1 cellular context compared by ENCODE assay signal in genomic region chr7:26156454-26157365, GRCh38.
TF ChIP-seq lines count a peak whose summit lies in the region.

No MANE protein-coding gene starts in this region.

TF ChIP-seq in HepG2, 621 proteins besides CTCF, POLR2A, EP300 and RAD21:
- TF ChIP-seq RELA (CRISPR knock-in tag; IDR thresholded peaks at IDR 0.05) (0 out of 2 replicates have a peak, but pooled peaks have one; percentile 61), NBN (conservative IDR thresholded peaks at IDR 0.05) (no peak)
